In the genomic region with DNA sequence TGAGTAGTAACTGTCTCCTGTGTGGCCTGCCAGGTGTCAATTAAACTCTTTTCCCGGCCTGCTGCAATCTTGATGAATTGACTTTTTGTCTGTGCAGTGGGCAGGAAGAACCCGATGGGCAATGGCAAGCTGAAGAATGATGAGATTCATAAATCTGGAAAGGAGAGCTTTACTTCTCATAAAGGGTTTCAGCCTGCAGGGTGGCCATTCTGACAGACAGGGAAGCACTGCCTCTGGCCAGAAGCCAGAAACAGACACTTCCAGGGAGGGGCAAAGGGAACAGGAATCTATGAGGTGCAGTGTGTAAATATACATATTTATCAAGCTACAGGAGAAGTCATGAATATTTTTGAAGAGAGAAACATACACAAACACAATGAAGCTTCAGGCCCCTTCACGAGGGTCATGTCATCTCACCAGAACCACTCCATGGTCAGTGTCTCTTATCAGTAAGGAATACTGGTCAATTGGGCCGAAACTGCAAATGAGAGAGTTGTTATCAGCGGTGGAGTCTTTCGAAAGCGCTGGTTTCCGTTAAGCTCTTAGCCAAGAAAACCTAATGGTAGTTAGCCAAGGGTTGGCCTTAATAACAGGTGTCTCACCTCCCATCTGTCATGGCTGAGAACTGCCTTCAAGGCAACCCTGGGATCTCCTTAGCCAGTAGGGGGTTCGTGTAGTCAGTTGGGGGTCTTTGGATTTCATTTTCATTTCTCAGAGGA, we compare ENCODE assay signal across 8 cellular contexts. TPM values are rescaled to one million over a fixed set of nuclear protein-coding genes. Genes with fewer than 3 reads are reported as not detected.
A peak's percentile ranks its signal among the peaks of the same experiment; 100 is the strongest.
DNase-seq lines count a peak whose midpoint lies in the region; ATAC-seq, FAIRE-seq and TF ChIP-seq lines count a peak whose summit lies in the region.

No MANE protein-coding gene starts in this region.

- H3K27me3 ChIP-seq in BE2C (no peaks in the 10 kb centered on the region), aorta (ENCODE audit: control insufficient read depth in 1 of 2, insufficient read depth in 2 of 2, low read length in 1 of 2) (no peaks in the 10 kb centered on the region)

- WGBS in aorta, 2 donors, result 63 to 75% methylated on average over 9 of the region's 9 CpGs

- ATAC-seq in aorta (ENCODE audit: low FRiP score), result no peak

- TF ChIP-seq CTCF in BE2C (IDR thresholded peaks at IDR 0.05; ENCODE audit: low read depth, low read length), result 0 out of 2 replicates have a peak, but pooled peaks have one; percentile 6
- no peak for TF ChIP-seq CTCF in brain (conservative IDR thresholded peaks at IDR 0.05)

- H3K4me3 ChIP-seq in BE2C (ENCODE audit: low read depth, low read length) (peak overlapping the region; percentile 92), aorta (ENCODE audit: low read length in 2 of 2) (no peak overlapping the region)

- no peak for FAIRE-seq in urothelium cell line (lab: Jason Lieb, UNC)

- peaks cover 28% of the 10 kb centered on the region for H3K36me3 Mint-ChIP-seq in brain

- no peak for DNase-seq in BE2C
- DNase-seq in medulla oblongata (ENCODE audit: extremely low spot score), result peak; percentile 40
- peak in 1 of 2 donors; percentile 79 for DNase-seq in aorta
- no peak for DNase-seq in anterior cingulate cortex (lab: John Stamatoyannopoulos, UW)
- DNase-seq in head of caudate nucleus, result no peak
- no peak for DNase-seq in urothelium cell line (ENCODE audit: low spot score)

- H3K9me3 Mint-ChIP-seq in brain, result peaks cover 0 to 12% (median 8%) of the 10 kb centered on the region in 5 experiments

- H3K27ac Mint-ChIP-seq in brain, result peak overlapping the region; percentile 93 to 100 (median 99)

- H3K4me1 Mint-ChIP-seq in brain, result peaks cover 41% of the 10 kb centered on the region

- intact Hi-C loops in aorta (cut with DNase I), result loop anchor here in 1 of 2 donors (10.0 kb wide), 1 partner anchor 98 kb away; no protein-coding TSS in a partner anchor
- intact Hi-C loops in head of caudate nucleus (cut with DNase I), result loop anchor here (10.0 kb wide), 1 partner anchor 58 kb away; a partner anchor contains a TSS

- H3K36me3 ChIP-seq in BE2C (peaks cover 16% of the 10 kb centered on the region), KOPT-K1 (ENCODE audit: insufficient read depth, low read length) (peaks cover 25% of the 10 kb centered on the region), aorta (ENCODE audit: control insufficient read depth in 1 of 2, insufficient read depth in 2 of 2, low read length in 1 of 2) (no peaks in the 10 kb centered on the region)

- peak overlapping the region; percentile 90 to 99 (median 92) for H3K4me3 Mint-ChIP-seq in brain

- peak overlapping the region; percentile 93 for H3K27ac ChIP-seq in KOPT-K1 (ENCODE audit: low read depth, low read length, poor library complexity, severe bottlenecking)
- peak overlapping the region; percentile 97 to 98 for H3K27ac ChIP-seq in aorta (ENCODE audit: low read depth in 1 of 2, low read length in 2 of 2)

- peaks cover 3% of the 10 kb centered on the region; the same call in 1 of the 2 replicates for H3K4me1 ChIP-seq in BE2C
- peaks cover 0 to 2% of the 10 kb centered on the region in 2 donors for H3K4me1 ChIP-seq in aorta (ENCODE audit: control insufficient read depth in 1 of 2, insufficient read depth in 2 of 2, low read length in 2 of 2)

- peaks cover 7% of the 10 kb centered on the region for H3K27me3 Mint-ChIP-seq in brain

- H3K9me3 ChIP-seq in BE2C (no peaks in the 10 kb centered on the region), KOPT-K1 (ENCODE audit: insufficient read depth, low read length, poor library complexity, severe bottlenecking) (peaks cover 14% of the 10 kb centered on the region), aorta (ENCODE audit: control insufficient read depth, low read length) (no peaks in the 10 kb centered on the region)

RNA-seq across cellular contexts. Expression of a gene that starts 1.3 kb away (rescaled TPM):
- 108 TPM for polyA plus RNA-seq in BE2C (2012; ENCODE audit: insufficient read depth, insufficient read length, low read depth)
- polyA plus RNA-seq in brain (ENCODE audit: insufficient read depth, low read depth, low replicate concordance) (79.8 TPM), aorta (100 to 1,000 TPM in 1 of 2 donors, 10 to 100 TPM in 1; 34.4 to 162 TPM)
- total RNA-seq in aorta, result 10 to 100 TPM; 45.9 to 76.0 TPM

RNA-seq across cellular contexts. Expression of a gene that starts 6.7 kb away (rescaled TPM):
- polyA plus RNA-seq in BE2C (2012; ENCODE audit: insufficient read depth, insufficient read length, low read depth), result 78.1 TPM
- polyA plus RNA-seq in brain (ENCODE audit: insufficient read depth, low read depth, low replicate concordance), result 116 TPM
- total RNA-seq in aorta, result 100 to 1,000 TPM in 1 of 2 donors, 10 to 100 TPM in 1; 59.9 to 131 TPM
- 10 to 100 TPM; 26.5 to 65.7 TPM for polyA plus RNA-seq in aorta

RNA-seq across cellular contexts. Expression of a gene that starts 38.8 kb away (rescaled TPM):
- 60.8 TPM for polyA plus RNA-seq in BE2C (2012; ENCODE audit: insufficient read depth, insufficient read length, low read depth)
- 18.7 TPM for polyA plus RNA-seq in brain (ENCODE audit: insufficient read depth, low read depth, low replicate concordance)
- 10 to 100 TPM; 17.5 to 22.2 TPM for total RNA-seq in aorta
- 10 to 100 TPM; 12.0 to 25.9 TPM for polyA plus RNA-seq in aorta

RNA-seq across cellular contexts. Expression of a gene that starts 39.1 kb away (rescaled TPM):
- 34.3 TPM for polyA plus RNA-seq in BE2C (2012; ENCODE audit: insufficient read depth, insufficient read length, low read depth)
- 28.8 TPM for polyA plus RNA-seq in brain (ENCODE audit: insufficient read depth, low read depth, low replicate concordance)
- 10 to 100 TPM; 14.8 to 34.7 TPM for total RNA-seq in aorta
- 100 to 1,000 TPM in 1 of 2 donors, 10 to 100 TPM in 1; 15.7 to 133 TPM for polyA plus RNA-seq in aorta
